ENCODE assay signal across 8 cellular contexts in genomic region chr6:30769088-30769852, GRCh38.
DNase-seq lines count a peak whose midpoint lies in the region; ATAC-seq and TF ChIP-seq lines count a peak whose summit lies in the region.

No MANE protein-coding gene starts in this region.

- no peak for TF ChIP-seq CTCF in nephron (IDR thresholded peaks at IDR 0.05; ENCODE audit: unreplicated experiment in 3 of 3)

- peak overlapping the region; percentile 7 to 62 (median 53) for H3K4me3 Mint-ChIP-seq in nephron
- peak overlapping the region; percentile 59 to 66 for H3K4me3 Mint-ChIP-seq in stimulated activated naive B cell treated with anti-CD40 and anti-IgM and Interleukin-4, amounts not matched to agents 10 μg/mL and 1 μg/mL and 100 μg/mL, for 72 hours

- DNase-seq in CD1c-positive myeloid dendritic cell (ENCODE audit: extremely low spot score) (peak; percentile 94), NCI-H2227 (lab: John Stamatoyannopoulos, UW; ENCODE audit: unreplicated experiment) (peak; percentile 33), epidermal melanocyte (ENCODE audit: insufficient read length, low spot score) (peak; percentile 67), HuH-7.5 (ENCODE audit: low spot score) (no peak)
- DNase-seq in activated CD8-positive, alpha-beta memory T cell treated with anti-CD3 and anti-CD28 coated beads, Interleukin-2, amount 50 U/mL, for 1 hour (ENCODE audit: extremely low read depth), result peak; percentile 50
- peak; percentile 42 for DNase-seq in stimulated activated naive B cell treated with anti-CD40 and anti-IgM and Interleukin-4, amounts not matched to agents 10 μg/mL and 1 μg/mL and 100 μg/mL, for 72 hours

- H3K9me3 Mint-ChIP-seq in nephron, result peaks cover 2% of the 10 kb centered on the region
- H3K9me3 Mint-ChIP-seq in stimulated activated naive B cell treated with anti-CD40 and anti-IgM and Interleukin-4, amounts not matched to agents 10 μg/mL and 1 μg/mL and 100 μg/mL, for 72 hours, result no peaks in the 10 kb centered on the region

- ATAC-seq in stimulated activated naive B cell treated with anti-CD40 and anti-IgM and Interleukin-4, amounts not matched to agents 10 μg/mL and 1 μg/mL and 100 μg/mL, for 72 hours (replicated peaks), result peak; percentile 69 to 72
- ATAC-seq in HG02938 (IDR thresholded peaks at IDR 0.05; ENCODE audit: unreplicated experiment), result no peak

- peak overlapping the region; percentile 31 to 94 (median 84) for H3K27ac Mint-ChIP-seq in nephron
- peak overlapping the region; percentile 95 for H3K27ac Mint-ChIP-seq in stimulated activated naive B cell treated with anti-CD40 and anti-IgM and Interleukin-4, amounts not matched to agents 10 μg/mL and 1 μg/mL and 100 μg/mL, for 72 hours

- no peaks in the 10 kb centered on the region for H3K36me3 Mint-ChIP-seq in nephron (ENCODE audit: low read depth)
- peaks cover 0 to 3% of the 10 kb centered on the region in 2 donors for H3K36me3 Mint-ChIP-seq in stimulated activated naive B cell treated with anti-CD40 and anti-IgM and Interleukin-4, amounts not matched to agents 10 μg/mL and 1 μg/mL and 100 μg/mL, for 72 hours

- peaks cover 5% of the 10 kb centered on the region for H3K27me3 Mint-ChIP-seq in nephron (ENCODE audit: low read depth)
- H3K27me3 Mint-ChIP-seq in stimulated activated naive B cell treated with anti-CD40 and anti-IgM and Interleukin-4, amounts not matched to agents 10 μg/mL and 1 μg/mL and 100 μg/mL, for 72 hours, result peaks cover 4 to 7% of the 10 kb centered on the region in 2 donors

- H3K4me1 Mint-ChIP-seq in nephron, result peaks cover 46% of the 10 kb centered on the region
- peaks cover 45% of the 10 kb centered on the region in 2 donors for H3K4me1 Mint-ChIP-seq in stimulated activated naive B cell treated with anti-CD40 and anti-IgM and Interleukin-4, amounts not matched to agents 10 μg/mL and 1 μg/mL and 100 μg/mL, for 72 hours
